1 cellular context compared by ENCODE assay signal in the genomic region with DNA sequence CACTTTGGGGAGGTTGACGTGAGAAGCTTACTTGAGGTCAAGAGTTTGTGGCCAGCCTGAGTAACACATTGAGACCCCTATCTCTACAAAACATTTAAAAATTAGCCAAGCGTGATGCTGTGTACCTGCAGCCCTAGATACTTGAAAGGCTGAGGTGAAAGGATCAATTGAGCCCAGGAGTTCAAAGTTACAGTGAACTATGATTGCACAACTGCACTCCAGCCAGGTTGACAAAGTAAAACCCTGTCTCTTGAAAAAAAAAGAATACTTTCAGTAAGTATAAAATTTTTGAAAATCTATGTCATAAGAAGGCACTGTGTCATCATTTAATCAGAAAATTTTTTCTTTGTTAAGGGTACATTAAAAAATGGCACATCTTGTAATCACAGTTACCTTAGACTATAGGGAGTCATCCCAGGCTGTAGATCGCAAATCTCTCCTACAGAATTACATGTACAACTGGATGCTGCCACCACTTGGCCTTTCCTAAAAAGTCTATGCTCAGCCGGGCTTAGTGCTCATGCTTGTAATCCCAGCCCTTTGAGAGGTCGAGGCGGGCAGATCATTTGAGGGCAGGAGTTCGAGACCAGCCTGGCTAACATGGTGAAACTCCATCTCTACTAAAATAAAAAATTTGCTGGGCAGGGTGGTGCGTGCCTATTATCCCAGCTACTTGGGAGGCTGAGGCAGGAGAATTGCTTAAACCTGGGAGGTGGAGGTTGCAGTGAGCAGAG.
A peak's percentile ranks its signal among the peaks of the same experiment; 100 is the strongest.
TF ChIP-seq lines count a peak whose summit lies in the region.

No MANE protein-coding gene starts in this region.

TF ChIP-seq in HepG2, 621 proteins besides CTCF, POLR2A, EP300 and RAD21 (continued from another document and continues in another):
- 0 out of 2 replicates have a peak, but pooled peaks have one; percentile 27 for TF ChIP-seq ZBTB49 (CRISPR knock-in tag; IDR thresholded peaks at IDR 0.05; ENCODE audit: borderline replicate concordance)
- peak; percentile 99 for TF ChIP-seq NR2F2 (IDR thresholded peaks at IDR 0.05; ENCODE audit: borderline replicate concordance, low read depth)
- TF ChIP-seq, protein P1, sequence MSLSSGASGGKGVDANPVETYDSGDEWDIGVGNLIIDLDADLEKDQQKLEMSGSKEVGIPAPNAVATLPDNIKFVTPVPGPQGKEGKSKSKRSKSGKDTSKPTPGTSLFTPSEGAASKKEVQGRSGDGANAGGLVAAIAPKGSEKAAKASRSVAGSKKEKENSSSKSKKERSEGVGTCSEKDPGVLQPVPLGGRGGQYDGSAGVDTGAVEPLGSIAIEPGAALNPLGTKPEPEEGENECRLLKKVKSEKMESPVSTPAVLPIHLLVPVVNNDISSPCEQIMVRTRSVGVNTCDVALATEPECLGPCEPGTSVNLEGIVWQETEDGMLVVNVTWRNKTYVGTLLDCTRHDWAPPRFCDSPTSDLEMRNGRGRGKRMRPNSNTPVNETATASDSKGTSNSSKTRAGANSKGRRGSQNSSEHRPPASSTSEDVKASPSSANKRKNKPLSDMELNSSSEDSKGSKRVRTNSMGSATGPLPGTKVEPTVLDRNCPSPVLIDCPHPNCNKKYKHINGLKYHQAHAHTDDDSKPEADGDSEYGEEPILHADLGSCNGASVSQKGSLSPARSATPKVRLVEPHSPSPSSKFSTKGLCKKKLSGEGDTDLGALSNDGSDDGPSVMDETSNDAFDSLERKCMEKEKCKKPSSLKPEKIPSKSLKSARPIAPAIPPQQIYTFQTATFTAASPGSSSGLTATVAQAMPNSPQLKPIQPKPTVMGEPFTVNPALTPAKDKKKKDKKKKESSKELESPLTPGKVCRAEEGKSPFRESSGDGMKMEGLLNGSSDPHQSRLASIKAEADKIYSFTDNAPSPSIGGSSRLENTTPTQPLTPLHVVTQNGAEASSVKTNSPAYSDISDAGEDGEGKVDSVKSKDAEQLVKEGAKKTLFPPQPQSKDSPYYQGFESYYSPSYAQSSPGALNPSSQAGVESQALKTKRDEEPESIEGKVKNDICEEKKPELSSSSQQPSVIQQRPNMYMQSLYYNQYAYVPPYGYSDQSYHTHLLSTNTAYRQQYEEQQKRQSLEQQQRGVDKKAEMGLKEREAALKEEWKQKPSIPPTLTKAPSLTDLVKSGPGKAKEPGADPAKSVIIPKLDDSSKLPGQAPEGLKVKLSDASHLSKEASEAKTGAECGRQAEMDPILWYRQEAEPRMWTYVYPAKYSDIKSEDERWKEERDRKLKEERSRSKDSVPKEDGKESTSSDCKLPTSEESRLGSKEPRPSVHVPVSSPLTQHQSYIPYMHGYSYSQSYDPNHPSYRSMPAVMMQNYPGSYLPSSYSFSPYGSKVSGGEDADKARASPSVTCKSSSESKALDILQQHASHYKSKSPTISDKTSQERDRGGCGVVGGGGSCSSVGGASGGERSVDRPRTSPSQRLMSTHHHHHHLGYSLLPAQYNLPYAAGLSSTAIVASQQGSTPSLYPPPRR (CRISPR knock-in tag; IDR thresholded peaks at IDR 0.05; ENCODE audit: borderline replicate concordance): peak; percentile 95
- TF ChIP-seq ZMAT3 (CRISPR knock-in tag; conservative IDR thresholded peaks at IDR 0.05): peak; percentile 76; the same call in 1 of the 2 replicates
- TF ChIP-seq ZNF782 (CRISPR knock-in tag; IDR thresholded peaks at IDR 0.05; ENCODE audit: borderline replicate concordance): peak; percentile 82; the same call in 1 of the 2 replicates
- TF ChIP-seq REST (IDR thresholded peaks at IDR 0.05; ENCODE audit: borderline replicate concordance in 1 of 2, low read depth in 1 of 2, low read length in 2 of 2): peak in 1 of 2 experiments; percentile 78; a peak in 1 of 4 replicates
- peak; percentile 97 for TF ChIP-seq ZFP1 (CRISPR knock-in tag; IDR thresholded peaks at IDR 0.05)
- TF ChIP-seq KDM3A (CRISPR knock-in tag; IDR thresholded peaks at IDR 0.05; ENCODE audit: low read depth): 0 out of 2 replicates have a peak, but pooled peaks have one; percentile 69
- no peak for TF ChIP-seq ZNF549 (CRISPR knock-in tag; IDR thresholded peaks at IDR 0.05)
- TF ChIP-seq ZBTB46 (CRISPR knock-in tag; IDR thresholded peaks at IDR 0.05; ENCODE audit: borderline replicate concordance): 0 out of 2 replicates have a peak, but pooled peaks have one; percentile 61
- no peak for TF ChIP-seq ZNF251 (CRISPR knock-in tag; IDR thresholded peaks at IDR 0.05)
- TF ChIP-seq FOXC1 (CRISPR knock-in tag; IDR thresholded peaks at IDR 0.05; ENCODE audit: borderline replicate concordance): peak; percentile 55; the same call in 1 of the 2 replicates
- peak; percentile 96 for TF ChIP-seq MED1 (CRISPR knock-in tag; IDR thresholded peaks at IDR 0.05)
- TF ChIP-seq E2F2 (CRISPR knock-in tag; IDR thresholded peaks at IDR 0.05; ENCODE audit: borderline replicate concordance): no peak
- peak; percentile 61; the same call in 1 of the 2 replicates for TF ChIP-seq ZNF230 (CRISPR knock-in tag; IDR thresholded peaks at IDR 0.05)
- TF ChIP-seq NR2F1 (CRISPR knock-in tag; IDR thresholded peaks at IDR 0.05): peak; percentile 80 to 87
- TF ChIP-seq ZNF572 (CRISPR knock-in tag; IDR thresholded peaks at IDR 0.05): no peak
- peak; percentile 69 for TF ChIP-seq SIX4 (CRISPR knock-in tag; IDR thresholded peaks at IDR 0.05)
- TF ChIP-seq, protein P2, sequence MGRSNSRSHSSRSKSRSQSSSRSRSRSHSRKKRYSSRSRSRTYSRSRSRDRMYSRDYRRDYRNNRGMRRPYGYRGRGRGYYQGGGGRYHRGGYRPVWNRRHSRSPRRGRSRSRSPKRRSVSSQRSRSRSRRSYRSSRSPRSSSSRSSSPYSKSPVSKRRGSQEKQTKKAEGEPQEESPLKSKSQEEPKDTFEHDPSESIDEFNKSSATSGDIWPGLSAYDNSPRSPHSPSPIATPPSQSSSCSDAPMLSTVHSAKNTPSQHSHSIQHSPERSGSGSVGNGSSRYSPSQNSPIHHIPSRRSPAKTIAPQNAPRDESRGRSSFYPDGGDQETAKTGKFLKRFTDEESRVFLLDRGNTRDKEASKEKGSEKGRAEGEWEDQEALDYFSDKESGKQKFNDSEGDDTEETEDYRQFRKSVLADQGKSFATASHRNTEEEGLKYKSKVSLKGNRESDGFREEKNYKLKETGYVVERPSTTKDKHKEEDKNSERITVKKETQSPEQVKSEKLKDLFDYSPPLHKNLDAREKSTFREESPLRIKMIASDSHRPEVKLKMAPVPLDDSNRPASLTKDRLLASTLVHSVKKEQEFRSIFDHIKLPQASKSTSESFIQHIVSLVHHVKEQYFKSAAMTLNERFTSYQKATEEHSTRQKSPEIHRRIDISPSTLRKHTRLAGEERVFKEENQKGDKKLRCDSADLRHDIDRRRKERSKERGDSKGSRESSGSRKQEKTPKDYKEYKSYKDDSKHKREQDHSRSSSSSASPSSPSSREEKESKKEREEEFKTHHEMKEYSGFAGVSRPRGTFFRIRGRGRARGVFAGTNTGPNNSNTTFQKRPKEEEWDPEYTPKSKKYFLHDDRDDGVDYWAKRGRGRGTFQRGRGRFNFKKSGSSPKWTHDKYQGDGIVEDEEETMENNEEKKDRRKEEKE (IDR thresholded peaks at IDR 0.05): no peak
- peak; percentile 74; the same call in 1 of the 2 replicates for TF ChIP-seq YEATS4 (CRISPR knock-in tag; IDR thresholded peaks at IDR 0.05; ENCODE audit: borderline replicate concordance)
- TF ChIP-seq KLF15 (CRISPR knock-in tag; IDR thresholded peaks at IDR 0.05; ENCODE audit: borderline replicate concordance): no peak
- TF ChIP-seq EED (CRISPR knock-in tag; IDR thresholded peaks at IDR 0.05): no peak
- TF ChIP-seq ZFYVE20 (CRISPR knock-in tag; IDR thresholded peaks at IDR 0.05; ENCODE audit: borderline replicate concordance, low read depth): no peak
- peak; percentile 92 for TF ChIP-seq SIX1 (CRISPR knock-in tag; IDR thresholded peaks at IDR 0.05; ENCODE audit: borderline replicate concordance)
- TF ChIP-seq, protein P3, sequence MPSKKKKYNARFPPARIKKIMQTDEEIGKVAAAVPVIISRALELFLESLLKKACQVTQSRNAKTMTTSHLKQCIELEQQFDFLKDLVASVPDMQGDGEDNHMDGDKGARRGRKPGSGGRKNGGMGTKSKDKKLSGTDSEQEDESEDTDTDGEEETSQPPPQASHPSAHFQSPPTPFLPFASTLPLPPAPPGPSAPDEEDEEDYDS (CRISPR knock-in tag; IDR thresholded peaks at IDR 0.05): no peak; the same call in 1 of the 2 replicates
- peak; percentile 21; the same call in 1 of the 2 replicates for TF ChIP-seq YEATS2 (CRISPR knock-in tag; IDR thresholded peaks at IDR 0.05; ENCODE audit: borderline replicate concordance)
- TF ChIP-seq ZNF574 (CRISPR knock-in tag; IDR thresholded peaks at IDR 0.05): peak; percentile 48; the same call in 1 of the 2 replicates
- peak; percentile 88; the same call in 1 of the 2 replicates for TF ChIP-seq ZMYM3 (CRISPR knock-in tag; IDR thresholded peaks at IDR 0.05)
- TF ChIP-seq ZKSCAN8 (CRISPR knock-in tag; IDR thresholded peaks at IDR 0.05; ENCODE audit: borderline replicate concordance): peak; percentile 76; the same call in 1 of the 2 replicates
- peak; percentile 51; the same call in 1 of the 2 replicates for TF ChIP-seq SPEN (CRISPR knock-in tag; IDR thresholded peaks at IDR 0.05; ENCODE audit: low read depth)
